ENCODE assay signal across 6 cellular contexts in the genomic region with DNA sequence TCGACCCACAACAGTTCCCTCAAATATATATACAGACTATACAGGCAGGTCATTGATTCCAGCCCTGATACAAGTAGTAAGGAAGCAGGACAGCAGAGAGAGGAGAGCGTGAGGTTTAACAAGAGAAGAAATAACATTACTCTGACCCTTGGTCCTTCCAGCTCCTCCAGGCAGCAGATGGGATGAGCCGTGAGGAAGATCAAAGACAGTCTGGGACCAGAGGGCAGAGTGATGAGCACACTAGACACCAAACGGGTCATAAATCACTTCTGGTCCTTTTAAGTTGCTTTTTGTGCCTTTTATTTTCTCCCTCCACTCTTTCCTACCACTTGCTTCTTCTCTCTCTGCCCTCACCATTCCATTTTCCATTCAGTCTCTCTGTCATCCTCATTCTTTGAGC. TPM values are rescaled to one million over a fixed set of nuclear protein-coding genes. Genes with fewer than 3 reads are reported as not detected.
"Had no signal": no experiment of that assay in that cellular context is flagged by ENCODE, and none has a peak within 500 bp of the region (broad histone marks: within the 10 kb centered on the region; RNA-seq: fewer than 3 reads in every experiment).

No MANE protein-coding gene starts in this region.

- DNase-seq: H9, HCEC 1CT, IMR-90 had no signal

- H3K9me3 Mint-ChIP-seq: GM23338 had no signal

- H3K4me3 Mint-ChIP-seq: GM23338, H9 had no signal

- H3K4me1 Mint-ChIP-seq: GM23338, H9 had no signal

- H3K27ac Mint-ChIP-seq: GM23338, H9 had no signal

- ATAC-seq: K562 had no signal

RNA-seq across cellular contexts. Expression of gene FGF9, which starts 50.0 kb away (rescaled TPM):
- total RNA-seq: GM23338, H1, K562 had no signal
- polyA plus RNA-seq: K562 had no signal
